8 cellular contexts compared by ENCODE assay signal in genomic region chr15:41827290-41827879, GRCh38.
DNase-seq lines count a peak whose midpoint lies in the region; TF ChIP-seq lines count a peak whose summit lies in the region.

No MANE protein-coding gene starts in this region.

- H3K27ac ChIP-seq in BLaER1: 0 out of 2 replicates have a peak overlapping the region, but pooled peaks have one; percentile 30
- no peak overlapping the region for H3K27ac ChIP-seq in WERI-Rb-1
- peak overlapping the region; percentile 80 for H3K27ac ChIP-seq in epithelial cell of prostate

- peak overlapping the region; percentile 100 for H3K4me2 ChIP-seq in BLaER1

- peak overlapping the region; percentile 74 for H3K9ac ChIP-seq in BLaER1

- H3K36me3 ChIP-seq in BLaER1: peaks cover 56% of the 10 kb centered on the region
- no peaks in the 10 kb centered on the region; the same call in 1 of the 2 replicates for H3K36me3 ChIP-seq in WERI-Rb-1
- H3K36me3 ChIP-seq in neuron (ENCODE audit: insufficient read depth, low read length): peaks cover 51% of the 10 kb centered on the region

- peaks cover 5% of the 10 kb centered on the region; the same call in 1 of the 2 replicates for H3K27me3 ChIP-seq in BLaER1
- no peaks in the 10 kb centered on the region for H3K27me3 ChIP-seq in WERI-Rb-1 (ENCODE audit: insufficient read depth, low read depth, severe bottlenecking)
- no peaks in the 10 kb centered on the region for H3K27me3 ChIP-seq in neuron (ENCODE audit: insufficient read depth, low read length)

- TF ChIP-seq CTCF in HFF-Myc (IDR thresholded peaks at IDR 0.05; ENCODE audit: low read depth, low read length, missing control alignments): no peak
- no peak for TF ChIP-seq CTCF in WERI-Rb-1 (IDR thresholded peaks at IDR 0.05; ENCODE audit: low read depth, low read length)

- H2AFZ ChIP-seq in neuron (ENCODE audit: low read depth, low read length): peak overlapping the region; percentile 88

- no peak for DNase-seq in HFF-Myc (ENCODE audit: extremely low read depth, low read depth)
- no peak for DNase-seq in WERI-Rb-1
- no peak for DNase-seq in epithelial cell of prostate (ENCODE audit: low read depth, low spot score)
- no peak for DNase-seq in GDM1 (lab: John Stamatoyannopoulos, UW)
- no peak for DNase-seq in dedifferentiated amniotic fluid mesenchymal stem cell (ENCODE audit: extremely low spot score)
- DNase-seq in NCI-H446 treated with DMSO at 0.1 percent for 48 hours (lab: John Stamatoyannopoulos, UW): no peak

- H3K9me3 ChIP-seq in BLaER1 (no peaks in the 10 kb centered on the region), WERI-Rb-1 (ENCODE audit: severe bottlenecking) (no peaks in the 10 kb centered on the region), neuron (ENCODE audit: low read length) (no peaks in the 10 kb centered on the region)

- H3K4me1 ChIP-seq in BLaER1 (peaks cover 46% of the 10 kb centered on the region), neuron (ENCODE audit: insufficient read depth, low read length) (peaks cover 10% of the 10 kb centered on the region)

- peak overlapping the region; percentile 79 for H3K4me3 ChIP-seq in BLaER1
- peak overlapping the region; percentile 83 for H3K4me3 ChIP-seq in HFF-Myc (replicated peaks; ENCODE audit: low read depth, low read length)
- H3K4me3 ChIP-seq in WERI-Rb-1 (ENCODE audit: low read depth, low read length): peak overlapping the region; percentile 51
- H3K4me3 ChIP-seq in neuron (ENCODE audit: low read length): peak overlapping the region; percentile 99

- H4K20me1 ChIP-seq in BLaER1: peaks cover 33% of the 10 kb centered on the region
